ENCODE assay signal across 8 cellular contexts in the genomic region with DNA sequence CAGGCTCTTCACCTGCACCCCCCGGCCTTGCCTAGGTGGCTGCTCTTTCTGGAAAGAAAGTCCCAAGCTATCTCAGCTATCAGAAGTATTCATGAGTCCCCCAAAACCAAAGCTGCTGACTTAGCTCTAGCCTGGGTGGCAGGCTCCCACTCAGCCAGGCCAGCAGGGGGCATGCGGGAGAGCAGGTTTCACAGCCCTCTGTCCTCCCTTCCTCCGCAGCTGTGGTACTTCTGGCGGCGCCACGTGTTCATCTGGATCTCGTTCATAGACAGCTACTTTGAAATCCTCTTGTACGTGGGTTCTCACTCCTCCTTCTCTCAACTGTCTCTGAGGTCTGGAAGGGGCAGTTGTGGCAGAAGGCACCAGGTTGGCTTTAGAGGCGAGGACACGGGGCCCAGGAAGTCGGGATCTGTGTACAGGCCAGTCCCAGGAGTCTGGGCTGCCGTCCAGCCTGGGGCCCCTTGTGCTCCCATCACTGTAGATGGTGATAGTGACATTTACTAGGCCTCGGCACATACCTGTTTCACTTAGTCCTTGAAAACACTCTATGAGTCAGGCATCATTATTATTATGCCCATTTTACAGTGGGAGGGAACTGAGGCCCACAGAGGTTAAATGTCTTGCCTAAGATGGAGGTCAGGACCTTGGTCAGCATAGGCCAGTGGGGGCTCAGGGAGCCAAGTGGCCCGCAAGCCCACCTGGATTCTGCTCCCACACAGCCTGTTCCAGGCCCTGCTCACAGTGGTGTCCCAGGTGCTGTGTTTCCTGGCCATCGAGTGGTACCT. TPM values are rescaled to one million over a fixed set of nuclear protein-coding genes. Genes with fewer than 3 reads are reported as not detected.
DNase-seq lines count a peak whose midpoint lies in the region; ATAC-seq and TF ChIP-seq lines count a peak whose summit lies in the region.

No MANE protein-coding gene starts in this region.

- peaks cover 0 to 83% (median 4%) of the 10 kb centered on the region in 11 experiments; a peak in 10 of 22 replicates for H4K20me1 ChIP-seq in BLaER1 treated with 17β-estradiol and CSF1 and Interleukin-3, amounts not matched to agents 10 nM and 100 nM

- peaks cover 0 to 95% (median 36%) of the 10 kb centered on the region in 11 experiments; a peak in 20 of 22 replicates for H3K36me3 ChIP-seq in BLaER1 treated with 17β-estradiol and CSF1 and Interleukin-3, amounts not matched to agents 10 nM and 100 nM

- H3K4me3 ChIP-seq in BLaER1 treated with 17β-estradiol and CSF1 and Interleukin-3, amounts not matched to agents 10 nM and 100 nM: no peak overlapping the region
- no peak overlapping the region for H3K4me3 ChIP-seq in epithelial cell of proximal tubule (ENCODE audit: low read depth, low read length)

- H3K27me3 Mint-ChIP-seq in HFFc6 (ENCODE audit: insufficient read depth) (peaks cover 2% of the 10 kb centered on the region; the same call in 1 of the 2 replicates), nephron progenitor cell (ENCODE audit: low read depth, poor library complexity) (peaks cover 9% of the 10 kb centered on the region)

- peak overlapping the region in 6 of 11 experiments; percentile 7 to 61 (median 46); a peak in 7 of 22 replicates for H3K27ac ChIP-seq in BLaER1 treated with 17β-estradiol and CSF1 and Interleukin-3, amounts not matched to agents 10 nM and 100 nM
- no peak overlapping the region for H3K27ac ChIP-seq in VCaP

- H3K27ac Mint-ChIP-seq in HFFc6 (0 out of 2 replicates have a peak overlapping the region, but pooled peaks have one; percentile 9), nephron progenitor cell (no peak overlapping the region)

- H3K4me2 ChIP-seq in BLaER1 treated with 17β-estradiol and CSF1 and Interleukin-3, amounts not matched to agents 10 nM and 100 nM: peak overlapping the region in 2 of 11 experiments; percentile 8 to 13; a peak in 1 of 22 replicates

- ATAC-seq in HG02852 (IDR thresholded peaks at IDR 0.05; ENCODE audit: unreplicated experiment): no peak

- H3K9ac ChIP-seq in BLaER1 treated with 17β-estradiol and CSF1 and Interleukin-3, amounts not matched to agents 10 nM and 100 nM: peak overlapping the region in 2 of 11 experiments; percentile 1 to 26; a peak in 1 of 22 replicates

- peak; percentile 41 for DNase-seq in HFFc6
- no peak for DNase-seq in epithelial cell of proximal tubule (ENCODE audit: low read depth)
- DNase-seq in nephron progenitor cell: peak; percentile 67
- no peak for DNase-seq in DMS79 (lab: John Stamatoyannopoulos, UW)
- no peak for DNase-seq in NCI-H2227 (lab: John Stamatoyannopoulos, UW; ENCODE audit: unreplicated experiment)

- H3K36me3 Mint-ChIP-seq in HFFc6 (ENCODE audit: low read depth) (no peaks in the 10 kb centered on the region), nephron progenitor cell (ENCODE audit: low read depth) (no peaks in the 10 kb centered on the region)

- H3K9me3 Mint-ChIP-seq in HFFc6 (no peaks in the 10 kb centered on the region), nephron progenitor cell (no peaks in the 10 kb centered on the region)

- H3K4me1 ChIP-seq in BLaER1 treated with 17β-estradiol and CSF1 and Interleukin-3, amounts not matched to agents 10 nM and 100 nM: peaks cover 0 to 12% (median 8%) of the 10 kb centered on the region in 10 experiments; a peak in 11 of 20 replicates

- H3K4me3 Mint-ChIP-seq in HFFc6 (no peak overlapping the region), nephron progenitor cell (no peak overlapping the region)

- H3K9me3 ChIP-seq in BLaER1 treated with 17β-estradiol and CSF1 and Interleukin-3, amounts not matched to agents 10 nM and 100 nM (replicated peaks in 1 of 11): no peaks in the 10 kb centered on the region

- peak; percentile 83 for TF ChIP-seq CTCF in HFFc6 (IDR thresholded peaks at IDR 0.05)
- TF ChIP-seq CTCF in VCaP (conservative IDR thresholded peaks at IDR 0.05): peak; percentile 64
- TF ChIP-seq CTCF in epithelial cell of proximal tubule (conservative IDR thresholded peaks at IDR 0.05; ENCODE audit: low read depth, low read length): peak; percentile 82
- peak; percentile 64 for TF ChIP-seq CTCF in nephron progenitor cell (IDR thresholded peaks at IDR 0.05)

- H3K27me3 ChIP-seq in BLaER1 treated with 17β-estradiol and CSF1 and Interleukin-3, amounts not matched to agents 10 nM and 100 nM: no peaks in the 10 kb centered on the region

- no peaks in the 10 kb centered on the region for H3K4me1 Mint-ChIP-seq in HFFc6 (ENCODE audit: low read depth)
- peaks cover 23% of the 10 kb centered on the region for H3K4me1 Mint-ChIP-seq in nephron progenitor cell

RNA-seq across cellular contexts. Expression of a gene that starts 12.9 kb away (rescaled TPM):
- total RNA-seq in HFFc6 (2021; fragmentation: NEBNext Ultra II Directional; extraction: Animal tissue kit (Norgen Biotek cat#: 25700)): 10 to 100 TPM in 4 of 6 experiments, 1 to 10 TPM in 2; 2.9 to 19.5 (median 18.1) TPM
- total RNA-seq in epithelial cell of proximal tubule: 8.5 and 28.4 TPM in 2 replicates

RNA-seq across cellular contexts. Expression of a gene that starts 47.4 kb away (rescaled TPM):
- total RNA-seq in HFFc6 (2021; fragmentation: NEBNext Ultra II Directional; extraction: Animal tissue kit (Norgen Biotek cat#: 25700)): 1,000 to 10,000 TPM; 1,553 to 1,785 (median 1,678) TPM
- 1,348 and 1,532 TPM in 2 replicates for total RNA-seq in epithelial cell of proximal tubule

Comparison
In these comparisons a context has a peak if more than half of its experiments do, and no peak if none do; other contexts are left out.
1. DNase-seq: peak in HFFc6 (single experiment) and nephron progenitor cell (single experiment); none in epithelial cell of proximal tubule (single experiment), DMS79 (single experiment) and NCI-H2227 (single experiment).
2. Peak in every context shown above with its lines, with median percentiles within 50 percentile points of each other: CTCF ChIP-seq.